In genomic region chr7:127918130-127918529, GRCh38 we compare ENCODE assay signal across 2 cellular contexts.
TF ChIP-seq lines count a peak whose summit lies in the region.

No MANE protein-coding gene starts in this region.

TF ChIP-seq in IMR-90, 13 proteins besides CTCF, POLR2A, EP300 and RAD21:
- no peak for TF ChIP-seq BHLHE40 (IDR thresholded peaks at IDR 0.05; ENCODE audit: low read depth, low read length)
- no peak for TF ChIP-seq RFX5 (IDR thresholded peaks at IDR 0.05; ENCODE audit: low read depth, low read length)
- no peak for TF ChIP-seq MXI1 (IDR thresholded peaks at IDR 0.05; ENCODE audit: borderline replicate concordance, low read depth, low read length)
- 0 out of 2 replicates have a peak, but pooled peaks have one; percentile 13 for TF ChIP-seq CEBPB (IDR thresholded peaks at IDR 0.05; ENCODE audit: low read depth, low read length)
- no peak for TF ChIP-seq MAFK (IDR thresholded peaks at IDR 0.05; ENCODE audit: low read depth, low read length)
- no peak for TF ChIP-seq FOS (IDR thresholded peaks at IDR 0.05; ENCODE audit: low read depth, low read length)

TF ChIP-seq in K562, 482 proteins besides CTCF, POLR2A, EP300 and RAD21 (continues in another document):
- no peak for TF ChIP-seq ARNT (IDR thresholded peaks at IDR 0.05)
- no peak for TF ChIP-seq MTF1 (CRISPR knock-in tag; IDR thresholded peaks at IDR 0.05; ENCODE audit: borderline replicate concordance)
- TF ChIP-seq HMG20A (CRISPR knock-in tag; conservative IDR thresholded peaks at IDR 0.05), result no peak
- TF ChIP-seq TAF15 (IDR thresholded peaks at IDR 0.05; ENCODE audit: low read depth, low read length), result no peak
- TF ChIP-seq SMARCA4 (IDR thresholded peaks at IDR 0.05), result 0 out of 2 replicates have a peak, but pooled peaks have one; percentile 34
- no peak for TF ChIP-seq POLR2H (tag; IDR thresholded peaks at IDR 0.05; ENCODE audit: low read depth)
- TF ChIP-seq GABPB1 (CRISPR knock-in tag; IDR thresholded peaks at IDR 0.05), result no peak
- no peak for TF ChIP-seq ATF1 (CRISPR knock-in tag; IDR thresholded peaks at IDR 0.05)
- no peak for TF ChIP-seq ATF1 (tag; IDR thresholded peaks at IDR 0.05)
- TF ChIP-seq EZH2 (IDR thresholded peaks at IDR 0.05; ENCODE audit: borderline replicate concordance, low read depth, low read length), result no peak
- TF ChIP-seq CBFA2T3 (IDR thresholded peaks at IDR 0.05), result no peak
- TF ChIP-seq POLR2AphosphoS5 (IDR thresholded peaks at IDR 0.05; ENCODE audit: control insufficient read depth, insufficient read depth, low read depth, low read length), result no peak
- TF ChIP-seq MECOM (CRISPR knock-in tag; IDR thresholded peaks at IDR 0.05), result no peak
- no peak for TF ChIP-seq PURB (CRISPR knock-in tag; IDR thresholded peaks at IDR 0.05; ENCODE audit: low read depth)
- TF ChIP-seq HLTF (IDR thresholded peaks at IDR 0.05), result no peak
- TF ChIP-seq SAFB (IDR thresholded peaks at IDR 0.05; ENCODE audit: borderline replicate concordance, low read depth, low read length), result no peak
- TF ChIP-seq, protein P1, sequence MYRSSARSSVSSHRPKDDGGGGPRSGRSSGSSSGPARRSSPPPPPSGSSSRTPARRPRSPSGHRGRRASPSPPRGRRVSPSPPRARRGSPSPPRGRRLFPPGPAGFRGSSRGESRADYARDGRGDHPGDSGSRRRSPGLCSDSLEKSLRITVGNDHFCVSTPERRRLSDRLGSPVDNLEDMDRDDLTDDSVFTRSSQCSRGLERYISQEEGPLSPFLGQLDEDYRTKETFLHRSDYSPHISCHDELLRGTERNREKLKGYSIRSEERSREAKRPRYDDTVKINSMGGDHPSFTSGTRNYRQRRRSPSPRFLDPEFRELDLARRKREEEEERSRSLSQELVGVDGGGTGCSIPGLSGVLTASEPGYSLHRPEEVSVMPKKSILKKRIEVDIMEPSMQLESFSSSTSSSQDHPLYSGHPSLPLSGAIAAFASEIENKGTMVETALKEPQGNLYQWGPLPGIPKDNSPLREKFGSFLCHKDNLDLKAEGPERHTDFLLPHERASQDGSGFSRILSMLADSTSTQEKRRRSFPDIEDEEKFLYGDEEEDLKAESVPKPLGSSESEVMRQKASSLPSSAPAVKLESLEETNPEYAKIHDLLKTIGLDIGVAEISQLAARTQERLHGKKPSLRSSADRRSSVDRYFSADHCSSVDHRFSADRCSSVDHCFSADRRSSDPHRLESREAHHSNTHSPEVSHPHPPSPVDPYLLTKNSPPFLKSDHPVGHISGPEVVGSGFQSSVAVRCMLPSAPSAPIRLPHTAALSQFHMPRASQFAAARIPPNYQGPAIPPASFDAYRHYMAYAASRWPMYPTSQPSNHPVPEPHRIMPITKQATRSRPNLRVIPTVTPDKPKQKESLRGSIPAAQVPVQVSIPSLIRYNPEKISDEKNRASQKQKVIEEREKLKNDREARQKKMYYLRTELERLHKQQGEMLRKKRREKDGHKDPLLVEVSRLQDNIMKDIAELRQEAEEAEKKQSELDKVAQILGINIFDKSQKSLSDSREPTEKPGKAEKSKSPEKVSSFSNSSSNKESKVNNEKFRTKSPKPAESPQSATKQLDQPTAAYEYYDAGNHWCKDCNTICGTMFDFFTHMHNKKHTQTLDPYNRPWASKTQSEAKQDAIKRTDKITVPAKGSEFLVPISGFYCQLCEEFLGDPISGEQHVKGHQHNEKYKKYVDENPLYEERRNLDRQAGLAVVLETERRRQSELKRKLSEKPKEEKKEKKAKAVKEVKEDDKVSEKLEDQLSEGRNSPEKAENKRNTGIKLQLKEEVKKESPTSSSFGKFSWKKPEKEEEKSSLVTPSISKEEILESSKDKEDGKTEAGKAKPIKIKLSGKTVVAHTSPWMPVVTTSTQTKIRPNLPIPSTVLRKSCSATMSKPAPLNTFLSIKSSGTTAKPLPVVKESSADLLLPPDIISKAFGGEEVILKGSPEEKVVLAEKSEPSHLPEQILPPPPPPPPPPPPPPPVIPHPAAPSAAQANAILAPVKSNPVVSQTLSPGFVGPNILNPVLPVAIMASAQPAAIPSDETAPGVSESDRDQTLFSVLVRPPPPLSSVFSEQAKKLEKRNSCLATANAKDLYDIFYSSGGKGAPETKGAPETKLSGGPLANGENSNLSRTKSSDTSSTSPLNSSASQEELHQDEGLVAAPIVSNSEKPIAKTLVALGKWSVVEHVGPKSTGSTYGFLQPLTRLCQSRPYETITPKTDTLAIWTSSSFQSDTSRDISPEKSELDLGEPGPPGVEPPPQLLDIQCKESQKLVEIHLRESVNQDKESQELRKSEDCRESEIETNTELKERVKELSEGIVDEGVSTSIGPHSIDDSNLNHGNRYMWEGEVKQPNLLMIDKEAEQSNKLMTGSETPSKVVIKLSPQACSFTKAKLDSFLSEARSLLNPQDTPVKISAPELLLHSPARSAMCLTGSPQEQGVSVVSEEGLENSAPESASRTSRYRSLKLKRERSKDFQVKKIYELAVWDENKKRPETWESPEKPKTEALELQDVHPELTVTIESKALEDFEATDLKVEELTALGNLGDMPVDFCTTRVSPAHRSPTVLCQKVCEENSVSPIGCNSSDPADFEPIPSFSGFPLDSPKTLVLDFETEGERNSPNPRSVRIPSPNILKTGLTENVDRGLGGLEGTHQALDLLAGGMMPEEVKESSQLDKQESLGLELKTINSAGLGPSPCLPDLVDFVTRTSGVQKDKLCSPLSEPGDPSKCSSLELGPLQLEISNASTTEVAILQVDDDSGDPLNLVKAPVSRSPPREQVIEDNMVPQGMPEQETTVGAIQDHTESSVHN (IDR thresholded peaks at IDR 0.05; ENCODE audit: borderline replicate concordance in 1 of 2, low read depth in 1 of 2), result no peak
- no peak for TF ChIP-seq GATAD2A (IDR thresholded peaks at IDR 0.05)
- no peak for TF ChIP-seq ZNF280A (IDR thresholded peaks at IDR 0.05; ENCODE audit: low read depth, partially characterized antibody)
- no peak for TF ChIP-seq ATF6 (CRISPR knock-in tag; IDR thresholded peaks at IDR 0.05)
- peak; percentile 61 for TF ChIP-seq FOSL1 (tag; conservative IDR thresholded peaks at IDR 0.05)
- TF ChIP-seq COPS2 (conservative IDR thresholded peaks at IDR 0.05), result no peak
- peak; percentile 37; the same call in 1 of the 2 replicates for TF ChIP-seq JUND (IDR thresholded peaks at IDR 0.05; ENCODE audit: borderline replicate concordance, low read depth, low read length)
- TF ChIP-seq JUND (tag; IDR thresholded peaks at IDR 0.05; ENCODE audit: borderline replicate concordance, low read depth, low read length), result no peak
- no peak for TF ChIP-seq ZFX (CRISPR knock-in tag; IDR thresholded peaks at IDR 0.05)
- TF ChIP-seq CHD1 (IDR thresholded peaks at IDR 0.05; ENCODE audit: low read length), result no peak
- no peak for TF ChIP-seq POLR2B (IDR thresholded peaks at IDR 0.05; ENCODE audit: low read depth, partially characterized antibody)
- TF ChIP-seq NCOA1 (IDR thresholded peaks at IDR 0.05; ENCODE audit: low read depth), result 0 out of 2 replicates have a peak, but pooled peaks have one; percentile 23
- TF ChIP-seq ZNF134 (CRISPR knock-in tag; conservative IDR thresholded peaks at IDR 0.05), result no peak
- TF ChIP-seq FOXK2 (conservative IDR thresholded peaks at IDR 0.05 in 1 of 2, IDR thresholded peaks at IDR 0.05 in 1 of 2; ENCODE audit: low read depth in 2 of 2), result no peak
- TF ChIP-seq TGIF2 (CRISPR knock-in tag; IDR thresholded peaks at IDR 0.05), result no peak
- TF ChIP-seq, protein P2, sequence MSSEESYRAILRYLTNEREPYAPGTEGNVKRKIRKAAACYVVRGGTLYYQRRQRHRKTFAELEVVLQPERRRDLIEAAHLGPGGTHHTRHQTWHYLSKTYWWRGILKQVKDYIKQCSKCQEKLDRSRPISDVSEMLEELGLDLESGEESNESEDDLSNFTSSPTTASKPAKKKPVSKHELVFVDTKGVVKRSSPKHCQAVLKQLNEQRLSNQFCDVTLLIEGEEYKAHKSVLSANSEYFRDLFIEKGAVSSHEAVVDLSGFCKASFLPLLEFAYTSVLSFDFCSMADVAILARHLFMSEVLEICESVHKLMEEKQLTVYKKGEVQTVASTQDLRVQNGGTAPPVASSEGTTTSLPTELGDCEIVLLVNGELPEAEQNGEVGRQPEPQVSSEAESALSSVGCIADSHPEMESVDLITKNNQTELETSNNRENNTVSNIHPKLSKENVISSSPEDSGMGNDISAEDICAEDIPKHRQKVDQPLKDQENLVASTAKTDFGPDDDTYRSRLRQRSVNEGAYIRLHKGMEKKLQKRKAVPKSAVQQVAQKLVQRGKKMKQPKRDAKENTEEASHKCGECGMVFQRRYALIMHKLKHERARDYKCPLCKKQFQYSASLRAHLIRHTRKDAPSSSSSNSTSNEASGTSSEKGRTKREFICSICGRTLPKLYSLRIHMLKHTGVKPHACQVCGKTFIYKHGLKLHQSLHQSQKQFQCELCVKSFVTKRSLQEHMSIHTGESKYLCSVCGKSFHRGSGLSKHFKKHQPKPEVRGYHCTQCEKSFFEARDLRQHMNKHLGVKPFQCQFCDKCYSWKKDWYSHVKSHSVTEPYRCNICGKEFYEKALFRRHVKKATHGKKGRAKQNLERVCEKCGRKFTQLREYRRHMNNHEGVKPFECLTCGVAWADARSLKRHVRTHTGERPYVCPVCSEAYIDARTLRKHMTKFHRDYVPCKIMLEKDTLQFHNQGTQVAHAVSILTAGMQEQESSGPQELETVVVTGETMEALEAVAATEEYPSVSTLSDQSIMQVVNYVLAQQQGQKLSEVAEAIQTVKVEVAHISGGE (CRISPR knock-in tag; IDR thresholded peaks at IDR 0.05), result no peak
- TF ChIP-seq, protein P3, sequence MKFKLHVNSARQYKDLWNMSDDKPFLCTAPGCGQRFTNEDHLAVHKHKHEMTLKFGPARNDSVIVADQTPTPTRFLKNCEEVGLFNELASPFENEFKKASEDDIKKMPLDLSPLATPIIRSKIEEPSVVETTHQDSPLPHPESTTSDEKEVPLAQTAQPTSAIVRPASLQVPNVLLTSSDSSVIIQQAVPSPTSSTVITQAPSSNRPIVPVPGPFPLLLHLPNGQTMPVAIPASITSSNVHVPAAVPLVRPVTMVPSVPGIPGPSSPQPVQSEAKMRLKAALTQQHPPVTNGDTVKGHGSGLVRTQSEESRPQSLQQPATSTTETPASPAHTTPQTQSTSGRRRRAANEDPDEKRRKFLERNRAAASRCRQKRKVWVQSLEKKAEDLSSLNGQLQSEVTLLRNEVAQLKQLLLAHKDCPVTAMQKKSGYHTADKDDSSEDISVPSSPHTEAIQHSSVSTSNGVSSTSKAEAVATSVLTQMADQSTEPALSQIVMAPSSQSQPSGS (CRISPR knock-in tag; IDR thresholded peaks at IDR 0.05), result no peak
- TF ChIP-seq ETS2 (tag; IDR thresholded peaks at IDR 0.05; ENCODE audit: borderline replicate concordance, poor library complexity, severe bottlenecking), result no peak
- no peak for TF ChIP-seq FOXA3 (CRISPR knock-in tag; conservative IDR thresholded peaks at IDR 0.05 in 1 of 2, IDR thresholded peaks at IDR 0.05 in 1 of 2)
- TF ChIP-seq SMAD3 (CRISPR knock-in tag; conservative IDR thresholded peaks at IDR 0.05), result no peak
- TF ChIP-seq, protein P4, sequence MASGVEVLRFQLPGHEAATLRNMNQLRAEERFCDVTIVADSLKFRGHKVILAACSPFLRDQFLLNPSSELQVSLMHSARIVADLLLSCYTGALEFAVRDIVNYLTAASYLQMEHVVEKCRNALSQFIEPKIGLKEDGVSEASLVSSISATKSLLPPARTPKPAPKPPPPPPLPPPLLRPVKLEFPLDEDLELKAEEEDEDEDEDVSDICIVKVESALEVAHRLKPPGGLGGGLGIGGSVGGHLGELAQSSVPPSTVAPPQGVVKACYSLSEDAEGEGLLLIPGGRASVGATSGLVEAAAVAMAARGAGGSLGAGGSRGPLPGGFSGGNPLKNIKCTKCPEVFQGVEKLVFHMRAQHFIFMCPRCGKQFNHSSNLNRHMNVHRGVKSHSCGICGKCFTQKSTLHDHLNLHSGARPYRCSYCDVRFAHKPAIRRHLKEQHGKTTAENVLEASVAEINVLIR (CRISPR knock-in tag; IDR thresholded peaks at IDR 0.05), result no peak
- no peak for TF ChIP-seq HBP1 (CRISPR knock-in tag; IDR thresholded peaks at IDR 0.05)
- no peak for TF ChIP-seq ILF3 (IDR thresholded peaks at IDR 0.05; ENCODE audit: borderline replicate concordance)
- no peak for TF ChIP-seq ZEB2 (IDR thresholded peaks at IDR 0.05)
- TF ChIP-seq ATF3 (IDR thresholded peaks at IDR 0.05), result peak; percentile 65
- TF ChIP-seq ATF3 (CRISPR knock-in tag; conservative IDR thresholded peaks at IDR 0.05), result no peak
- peak; percentile 62; the same call in 1 of the 2 replicates for TF ChIP-seq ADNP (tag; IDR thresholded peaks at IDR 0.05)
- peak; percentile 50 for TF ChIP-seq EGR1 (conservative IDR thresholded peaks at IDR 0.05)
